In genomic region chr4:183101956-183102480, GRCh38 we compare ENCODE assay signal across 1 cellular context.
TF ChIP-seq lines count a peak whose summit lies in the region.

No MANE protein-coding gene starts in this region.

TF ChIP-seq in liver, 16 proteins besides CTCF, POLR2A, EP300 and RAD21 (continued from another document):
- TF ChIP-seq ZBTB33 (IDR thresholded peaks at IDR 0.05), result no peak
- no peak for TF ChIP-seq GABPA (IDR thresholded peaks at IDR 0.05 in 1 of 2, conservative IDR thresholded peaks at IDR 0.05 in 1 of 2)
- TF ChIP-seq TAF1 (conservative IDR thresholded peaks at IDR 0.05), result no peak
- no peak for TF ChIP-seq SP1 (IDR thresholded peaks at IDR 0.05)
